In genomic region chr5:43483210-43484048, GRCh38 we compare ENCODE assay signal across 8 cellular contexts. TPM values are rescaled to one million over a fixed set of nuclear protein-coding genes. Genes with fewer than 3 reads are reported as not detected.
DNase-seq lines count a peak whose midpoint lies in the region; FAIRE-seq and TF ChIP-seq lines count a peak whose summit lies in the region.

A gene with protein sequence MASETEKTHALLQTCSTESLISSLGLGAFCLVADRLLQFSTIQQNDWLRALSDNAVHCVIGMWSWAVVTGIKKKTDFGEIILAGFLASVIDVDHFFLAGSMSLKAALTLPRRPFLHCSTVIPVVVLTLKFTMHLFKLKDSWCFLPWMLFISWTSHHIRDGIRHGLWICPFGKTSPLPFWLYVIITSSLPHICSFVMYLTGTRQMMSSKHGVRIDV (minus strand): TSS chr5:43483865. CDS start chr5:43453969, 29,896 bp downstream.

- H3K9ac ChIP-seq in H1 (replicated peaks in 1 of 4; ENCODE audit: extremely low read depth in 1 of 4, low read depth in 3 of 4, low read length in 3 of 4) (peak within 1 kb of the TSS; percentile 81 to 92 (median 86)), mesendoderm (ENCODE audit: low read length) (peak within 1 kb of the TSS; percentile 94)

- H4K8ac ChIP-seq in H1 (ENCODE audit: extremely low read depth, insufficient read depth, low read length) (peak within 1 kb of the TSS; percentile 96), mesendoderm (ENCODE audit: low read depth, low read length) (no peak within 1 kb of the TSS)

- H3K4me3 ChIP-seq in H1 (ENCODE audit: extremely low read depth in 1 of 4, insufficient read depth in 2 of 4, low read depth in 3 of 4, low read length in 4 of 4) (peak within 1 kb of the TSS; percentile 68 to 91 (median 89)), mesendoderm (ENCODE audit: low read length) (peak within 1 kb of the TSS; percentile 90)

- FAIRE-seq in H1 (lab: Jason Lieb, UNC): no peak

- TF ChIP-seq POLR2A in H1 (IDR thresholded peaks at IDR 0.05; ENCODE audit: control extremely low read depth in 1 of 2, low read depth in 2 of 2, low read length in 2 of 2): peak; percentile 82 to 90; a peak in 2 of 3 replicates

- peak within 1 kb of the TSS; percentile 97 for H4K91ac ChIP-seq in H1 (replicated peaks; ENCODE audit: insufficient read length, low read length)

- H2BK15ac ChIP-seq in H1 (ENCODE audit: low read length) (no peak within 1 kb of the TSS), mesendoderm (replicated peaks; ENCODE audit: low read depth) (no peak within 1 kb of the TSS)

- no peaks in the 10 kb centered on the region; the same call in 1 of the 2 replicates for H3K23me2 ChIP-seq in H1 (ENCODE audit: low read depth, low read length)

- H2BK20ac ChIP-seq in H1 (ENCODE audit: low read length): no peak within 1 kb of the TSS

- WGBS in H1 (ENCODE audit: extremely low coverage in 1 of 2, insufficient coverage in 1 of 2, insufficient read length in 1 of 2, insufficient replicate concordance in 2 of 2, low coverage in 1 of 2, low lambda C conversion rate in 2 of 2, missing lambda C conversion rate in 1 of 2), 2 experiments: 1% methylated on average over 57 of the region's 62 CpGs; no CpG with 5 or more reads in 1 of the 2 experiments
- no CpG with 5 or more reads among the region's 62 CpGs for WGBS in mesendoderm (ENCODE audit: extremely low coverage, insufficient coverage, low lambda C conversion rate)

- POLR2A ChIA-PET in H1 (lab: Charles Lee; ENCODE audit: partially characterized antibody): interaction anchor here (0.5 to 2.4 kb wide), 29 partner anchors 9 to 417 kb away, joined by 3 to 23 read pairs (median 4); partner anchors contain the start of genes C5orf34, HMGCS1, NNT and ZNF131

- no peak within 1 kb of the TSS for H2BK12ac ChIP-seq in H1 (ENCODE audit: low read depth, low read length)

- H3K4me1 ChIP-seq in H1 (replicated peaks in 1 of 4; ENCODE audit: control insufficient read depth in 3 of 4, insufficient read depth in 4 of 4, low read length in 3 of 4) (no peaks in the 10 kb centered on the region; a peak in 2 of 7 replicates), mesendoderm (ENCODE audit: control insufficient read depth, low read depth, low read length) (no peaks in the 10 kb centered on the region)

- H2AFZ ChIP-seq in H1 (ENCODE audit: low read length): peak within 1 kb of the TSS; percentile 82

- peak within 1 kb of the TSS; percentile 91 for H3K4ac ChIP-seq in H1 (replicated peaks; ENCODE audit: insufficient read length, low read depth, low read length)
- peak within 1 kb of the TSS; percentile 64 for H3K4ac ChIP-seq in mesendoderm (ENCODE audit: low read depth, low read length)

- no peaks in the 10 kb centered on the region for H4K20me1 ChIP-seq in H1 (replicated peaks in 1 of 2; ENCODE audit: control insufficient read depth in 1 of 2, insufficient read depth in 2 of 2, low read length in 2 of 2)

- H3K27me3 ChIP-seq in H1 (replicated peaks in 1 of 4; ENCODE audit: control insufficient read depth in 3 of 4, extremely low read depth in 1 of 4, insufficient read depth in 3 of 4, low read length in 3 of 4) (no peaks in the 10 kb centered on the region), mesendoderm (ENCODE audit: insufficient read depth, low read length, poor library complexity) (no peaks in the 10 kb centered on the region)

- no peak for TF ChIP-seq RAD21 in H1 (IDR thresholded peaks at IDR 0.05 in 1 of 2, conservative IDR thresholded peaks at IDR 0.05 in 1 of 2; ENCODE audit: low read depth in 2 of 2, low read length in 2 of 2)

- peak within 1 kb of the TSS; percentile 43 for H2BK120ac ChIP-seq in H1 (replicated peaks; ENCODE audit: low read depth, low read length)
- peak within 1 kb of the TSS; percentile 30 for H2BK120ac ChIP-seq in mesendoderm (ENCODE audit: low read depth, low read length)

- H3K79me2 ChIP-seq in H1 (ENCODE audit: control insufficient read depth in 1 of 2, insufficient read depth in 2 of 2, low read length in 2 of 2): peaks cover 0 to 9% of the 10 kb centered on the region in 2 experiments; a peak in 2 of 4 replicates
- H3K79me2 ChIP-seq in mesendoderm (ENCODE audit: control insufficient read depth, insufficient read depth, low read length): no peaks in the 10 kb centered on the region

- H2AK5ac ChIP-seq in H1 (ENCODE audit: low read depth, low read length) (no peak within 1 kb of the TSS), mesendoderm (ENCODE audit: low read length) (no peak within 1 kb of the TSS)

- no peaks in the 10 kb centered on the region for H3K79me1 ChIP-seq in H1 (ENCODE audit: low read depth, low read length)
- H3K79me1 ChIP-seq in mesendoderm (ENCODE audit: low read length): no peaks in the 10 kb centered on the region

- H2BK5ac ChIP-seq in H1 (ENCODE audit: low read depth, low read length): peak within 1 kb of the TSS; percentile 90
- peak within 1 kb of the TSS; percentile 67 for H2BK5ac ChIP-seq in mesendoderm (ENCODE audit: low read length)

- H3K4me2 ChIP-seq in H1 (ENCODE audit: insufficient read depth in 1 of 2, low read depth in 2 of 2, low read length in 2 of 2): peak within 1 kb of the TSS; percentile 28 to 84
- peak within 1 kb of the TSS; percentile 88 for H3K4me2 ChIP-seq in mesendoderm (ENCODE audit: low read length)

- CTCF ChIA-PET in H1 (lab: Charles Lee; ENCODE audit: partially characterized antibody): interaction anchor here (0.7 to 3.6 kb wide), 28 partner anchors 9 to 1244 kb away, joined by 3 to 32 read pairs (median 4); partner anchors contain the start of genes CCL28, HMGCS1 and NIM1K

- H3K18ac ChIP-seq in H1 (ENCODE audit: extremely low read depth, low read length): peak within 1 kb of the TSS; percentile 80
- H3K18ac ChIP-seq in mesendoderm (ENCODE audit: low read length): peak within 1 kb of the TSS; percentile 89

- TF ChIP-seq EP300 in H1 (IDR thresholded peaks at IDR 0.05; ENCODE audit: borderline replicate concordance in 1 of 2, low read depth in 2 of 2, low read length in 2 of 2): 0 out of 3 replicates have a peak, but pooled peaks of 1 of the 2 experiments have one; percentile 19

- TF ChIP-seq CTCF in GM20000 (IDR thresholded peaks at IDR 0.05; ENCODE audit: extremely low read depth, missing control alignments) (no peak), H1 (IDR thresholded peaks at IDR 0.05; ENCODE audit: control extremely low read depth in 1 of 3, insufficient read depth in 1 of 3, low read depth in 1 of 3, low read length in 3 of 3) (no peak)

- H3K9me3 ChIP-seq in H1 (ENCODE audit: insufficient read depth in 2 of 2, low read depth in 1 of 2, low read length in 1 of 2): no peaks in the 10 kb centered on the region

- H4K5ac ChIP-seq in H1 (ENCODE audit: insufficient read length, low read depth, low read length): peak within 1 kb of the TSS; percentile 91
- no peak within 1 kb of the TSS for H4K5ac ChIP-seq in mesendoderm (ENCODE audit: low read length)

- peak within 1 kb of the TSS; percentile 94 for H3K56ac ChIP-seq in H1 (replicated peaks; ENCODE audit: insufficient read length, low read depth, low read length)
- H3K56ac ChIP-seq in mesendoderm (ENCODE audit: low read length): peak within 1 kb of the TSS; percentile 98

- peak; percentile 96 for DNase-seq in COLO668 (lab: John Stamatoyannopoulos, UW; ENCODE audit: unreplicated experiment)
- DNase-seq in GM20000 (ENCODE audit: low spot score): peak; percentile 89
- peak; percentile 98 for DNase-seq in HT-29 (ENCODE audit: low spot score)
- DNase-seq in NOMO-1 treated with dmso at 0.1 percent for 144 hours (lab: John Stamatoyannopoulos, UW; ENCODE audit: unreplicated experiment): peak; percentile 98
- DNase-seq in activated CD8-positive, alpha-beta memory T cell treated with anti-CD3 and anti-CD28 coated beads for 48 hours (ENCODE audit: low read depth in 2 of 3, low spot score in 2 of 3): peak; percentile 60 to 75 (median 60)
- peak; percentile 67 to 88 for DNase-seq in H1 (ENCODE audit: low read depth in 1 of 2, low spot score in 2 of 2)
- DNase-seq in mesendoderm: peak; percentile 97
- peak; percentile 64 for DNase-seq in stimulated activated CD8-positive, alpha-beta memory T cell treated with anti-CD3 and anti-CD28 coated beads, Interleukin-15, amount 100 ng/mL, for 1 hour (ENCODE audit: low read depth)

- H3K23ac ChIP-seq in H1 (ENCODE audit: insufficient read length) (no peak within 1 kb of the TSS), mesendoderm (ENCODE audit: low read length) (peak within 1 kb of the TSS; percentile 92)

- peaks cover 0 to 4% (median 0%) of the 10 kb centered on the region in 4 experiments; a peak in 1 of 8 replicates for H3K36me3 ChIP-seq in H1 (ENCODE audit: control insufficient read depth in 2 of 4, insufficient read depth in 4 of 4, low read length in 3 of 4)
- H3K36me3 ChIP-seq in mesendoderm (ENCODE audit: control insufficient read depth, insufficient read depth, low read length): no peaks in the 10 kb centered on the region

- H3K27ac ChIP-seq in H1 (ENCODE audit: low read depth, low read length) (peak within 1 kb of the TSS; percentile 92), mesendoderm (ENCODE audit: low read depth, low read length) (peak within 1 kb of the TSS; percentile 88)

- no peak within 1 kb of the TSS for H3K14ac ChIP-seq in H1 (ENCODE audit: insufficient read length)

TF ChIP-seq in H1, 55 proteins besides CTCF, POLR2A, EP300 and RAD21 (continues in another document):
- TF ChIP-seq KDM1A (IDR thresholded peaks at IDR 0.05; ENCODE audit: borderline replicate concordance, low read length) (peak; percentile 35; the same call in 1 of the 2 replicates), CREB1 (IDR thresholded peaks at IDR 0.05) (peak; percentile 75), CHD2 (IDR thresholded peaks at IDR 0.05; ENCODE audit: low read length) (no peak), KDM4A (IDR thresholded peaks at IDR 0.05; ENCODE audit: low read depth, low read length, severe bottlenecking) (peak; percentile 73), YY1 (IDR thresholded peaks at IDR 0.05; ENCODE audit: low read depth, low read length) (no peak), TBP (IDR thresholded peaks at IDR 0.05; ENCODE audit: low read depth, low read length) (peak; percentile 91), CHD1 (IDR thresholded peaks at IDR 0.05; ENCODE audit: low read depth, low read length) (no peak), RFX5 (IDR thresholded peaks at IDR 0.05; ENCODE audit: borderline replicate concordance, low read depth, low read length) (peak; percentile 31; the same call in 1 of the 2 replicates)

RNA-seq across cellular contexts. Expression of the gene that starts here (rescaled TPM):
- total RNA-seq in HT-29 (2014; rRNA removed; shearing (Covaris generic)): 9.0 and 14.9 TPM in 2 replicates
- total RNA-seq in H1 (2021; fragmentation: NEBNext Ultra II Directional; extraction: Animal tissue kit (Norgen Biotek cat#: 25700)): 6.2 TPM in 2 replicates
- polyA plus RNA-seq in H1 (2011; rRNA removed): 3.0 and 4.8 TPM in 2 replicates
- polyA plus RNA-seq in H1 (2011; cell fraction: cytosol; rRNA removed): 4.3 TPM
- 3.5 TPM for polyA plus RNA-seq in H1 (2011; cell fraction: nucleus; rRNA removed)
- 5.3 to 6.4 TPM (median 5.7 TPM) in 4 replicates for polyA plus RNA-seq in H1 (2012, experiment 1 of 2)
- polyA plus RNA-seq in H1 (2012, experiment 2 of 2): 0.81 TPM
- 4.1 TPM for polyA plus RNA-seq in H1 (2013, experiment 1 of 2)
- polyA plus RNA-seq in H1 (2013, experiment 2 of 2): 5.1 TPM
- polyA minus RNA-seq in H1 (2011; rRNA and poly(A)+ RNA removed): 8.8 and 14.6 TPM in 2 replicates
- 3.1 TPM for polyA minus RNA-seq in H1 (2011; cell fraction: cytosol; rRNA and poly(A)+ RNA removed)
- 6.3 TPM for polyA minus RNA-seq in H1 (2011; cell fraction: nucleus; rRNA and poly(A)+ RNA removed)
- 4.6 TPM for polyA plus RNA-seq in mesendoderm (2013, experiment 1 of 2)
- polyA plus RNA-seq in mesendoderm (2013, experiment 2 of 2): 5.2 TPM

Comparison
In these comparisons a context has a peak if more than half of its experiments do, and no peak if none do; other contexts are left out.
1. Peak in every context shown above with its lines: DNase-seq, H3K4me3 ChIP-seq and H3K27ac ChIP-seq.